In genomic region chr4:856468-856901, GRCh38 we compare ENCODE assay signal across 13 cellular contexts. TPM values are rescaled to one million over a fixed set of nuclear protein-coding genes. Genes with fewer than 3 reads are reported as not detected.
DNase-seq lines count a peak whose midpoint lies in the region; ATAC-seq and TF ChIP-seq lines count a peak whose summit lies in the region.
"Had no signal": no experiment of that assay in that cellular context is flagged by ENCODE, and none has a peak within 500 bp of the region (broad histone marks: within the 10 kb centered on the region; RNA-seq: fewer than 3 reads in every experiment).

No MANE protein-coding gene starts in this region.

- H3K27ac Mint-ChIP-seq in activated CD4-positive, alpha-beta T cell treated with anti-CD3 and anti-CD28 coated beads for 36 hours = peak overlapping the region; percentile 82
- H3K27ac Mint-ChIP-seq in activated T-cell treated with anti-CD3 and anti-CD28 coated beads, Interleukin-2, amount 50 U/mL, for 72 hours = peak overlapping the region; percentile 83
- peak overlapping the region in 8 of 9 donors; percentile 14 to 88 (median 76) for H3K27ac Mint-ChIP-seq in naive thymus-derived CD4-positive, alpha-beta T cell
- H3K27ac Mint-ChIP-seq: nephron had no signal

- peaks cover 4% of the 10 kb centered on the region for H3K9me3 Mint-ChIP-seq in activated CD4-positive, alpha-beta T cell treated with anti-CD3 and anti-CD28 coated beads for 36 hours (ENCODE audit: low read depth)
- H3K9me3 Mint-ChIP-seq in activated T-cell treated with anti-CD3 and anti-CD28 coated beads, Interleukin-2, amount 50 U/mL, for 72 hours = peaks cover 5 to 8% of the 10 kb centered on the region in 2 donors
- H3K9me3 Mint-ChIP-seq in naive thymus-derived CD4-positive, alpha-beta T cell = peaks cover 0 to 15% (median 3%) of the 10 kb centered on the region in 11 donors
- H3K9me3 Mint-ChIP-seq: nephron had no signal

- ATAC-seq in activated CD4-positive, alpha-beta T cell treated with anti-CD3 and anti-CD28 coated beads for 36 hours = peak; percentile 26
- ATAC-seq in DND-41 (ENCODE audit: insufficient read depth, low read depth) = no peak; the same call in 1 of the 3 replicates
- peak in 1 of 2 donors; percentile 44 for ATAC-seq in activated T-cell treated with anti-CD3 and anti-CD28 coated beads, Interleukin-2, amount 50 U/mL, for 72 hours (replicated peaks in 1 of 2)
- ATAC-seq in naive thymus-derived CD4-positive, alpha-beta T cell = no peak

- CTCF ChIA-PET in activated CD4-positive, alpha-beta T cell treated with anti-CD3 and anti-CD28 coated beads for 36 hours (lab: Charles Lee) = no interaction called here
- CTCF ChIA-PET in naive thymus-derived CD4-positive, alpha-beta T cell (lab: Charles Lee) = no interaction called here

- H3K36me3 ChIP-seq in DND-41 (ENCODE audit: insufficient read depth, low read length) = peaks cover 70% of the 10 kb centered on the region
- H3K36me3 ChIP-seq in naive thymus-derived CD4-positive, alpha-beta T cell (ENCODE audit: control insufficient read depth in 2 of 3, insufficient read depth in 3 of 3, low read length in 3 of 3) = peaks cover under 1 to 52% (median 14%) of the 10 kb centered on the region in 3 experiments
- H3K36me3 ChIP-seq: MG63 had no signal

- H3K4me1 Mint-ChIP-seq in activated CD4-positive, alpha-beta T cell treated with anti-CD3 and anti-CD28 coated beads for 36 hours = peaks cover 9% of the 10 kb centered on the region
- H3K4me1 Mint-ChIP-seq in activated T-cell treated with anti-CD3 and anti-CD28 coated beads, Interleukin-2, amount 50 U/mL, for 72 hours (ENCODE audit: low read depth) = peaks cover 9% of the 10 kb centered on the region
- H3K4me1 Mint-ChIP-seq in naive thymus-derived CD4-positive, alpha-beta T cell = peaks cover 0 to 21% (median 8%) of the 10 kb centered on the region in 7 donors
- H3K4me1 Mint-ChIP-seq: brain had no signal

- POLR2A ChIA-PET in activated CD4-positive, alpha-beta T cell treated with anti-CD3 and anti-CD28 coated beads for 36 hours (lab: Charles Lee) = interaction anchor here (0.6 kb wide), 2 partner anchors 62 to 275 kb away, joined by 3 read pairs; no protein-coding TSS in a partner anchor
- POLR2A ChIA-PET in naive thymus-derived CD4-positive, alpha-beta T cell (lab: Charles Lee) = interaction anchor here (0.6 kb wide), 1 partner anchor 65 kb away, joined by 3 read pairs; no protein-coding TSS in a partner anchor

- peaks cover 38% of the 10 kb centered on the region for H3K9me3 ChIP-seq in DND-41 (ENCODE audit: insufficient read depth, low read length, severe bottlenecking)
- peaks cover 0 to 6% (median 4%) of the 10 kb centered on the region in 3 experiments for H3K9me3 ChIP-seq in naive thymus-derived CD4-positive, alpha-beta T cell (ENCODE audit: control insufficient read depth in 2 of 3, low read length in 3 of 3)
- H3K9me3 ChIP-seq: MG63, upper lobe of left lung had no signal

- peaks cover 39% of the 10 kb centered on the region for H3K36me3 Mint-ChIP-seq in activated CD4-positive, alpha-beta T cell treated with anti-CD3 and anti-CD28 coated beads for 36 hours (ENCODE audit: low read depth)
- H3K36me3 Mint-ChIP-seq in activated T-cell treated with anti-CD3 and anti-CD28 coated beads, Interleukin-2, amount 50 U/mL, for 72 hours (ENCODE audit: insufficient read depth in 2 of 2) = peaks cover 22 to 40% of the 10 kb centered on the region in 2 donors
- peaks cover 31 to 51% (median 36%) of the 10 kb centered on the region in 5 donors for H3K36me3 Mint-ChIP-seq in naive thymus-derived CD4-positive, alpha-beta T cell

- no peak overlapping the region for H3K9ac ChIP-seq in DND-41 (ENCODE audit: low read depth, low read length)

- no peaks in the 10 kb centered on the region for H3K27me3 Mint-ChIP-seq in activated CD4-positive, alpha-beta T cell treated with anti-CD3 and anti-CD28 coated beads for 36 hours
- H3K27me3 Mint-ChIP-seq in activated T-cell treated with anti-CD3 and anti-CD28 coated beads, Interleukin-2, amount 50 U/mL, for 72 hours (ENCODE audit: low read depth) = no peaks in the 10 kb centered on the region
- H3K27me3 Mint-ChIP-seq in naive thymus-derived CD4-positive, alpha-beta T cell = no peaks in the 10 kb centered on the region

- no peak for TF ChIP-seq CTCF in DND-41 (IDR thresholded peaks at IDR 0.05; ENCODE audit: borderline replicate concordance, extremely low read depth, low read length, poor library complexity, severe bottlenecking)

- no peaks in the 10 kb centered on the region for H4K20me1 ChIP-seq in DND-41 (ENCODE audit: insufficient read depth, low read length)

- no peak overlapping the region for H3K4me2 ChIP-seq in DND-41 (ENCODE audit: insufficient read depth, low read length)

- H3K27ac ChIP-seq in DND-41 (ENCODE audit: low read length) = peak overlapping the region; percentile 63; the same call in 1 of the 2 replicates
- H3K27ac ChIP-seq in naive thymus-derived CD4-positive, alpha-beta T cell (ENCODE audit: low read depth, low read length) = no peak overlapping the region
- no peak overlapping the region for H3K27ac ChIP-seq in substantia nigra (ENCODE audit: low read depth, low read length, poor library complexity, severe bottlenecking)
- H3K27ac ChIP-seq: upper lobe of left lung had no signal

- H3K79me2 ChIP-seq in DND-41 (ENCODE audit: insufficient read depth, low read length) = no peaks in the 10 kb centered on the region

- DNase-seq in activated CD4-positive, alpha-beta T cell treated with anti-CD3 and anti-CD28 coated beads for 36 hours = no peak
- DNase-seq in activated CD4-positive, alpha-beta T cell treated with anti-CD3 and anti-CD28 coated beads, Interleukin-2, amount 50 U/mL, for 4 hours = no peak
- DNase-seq in DND-41 = peak; percentile 20
- DNase-seq in activated T-cell treated with anti-CD3 and anti-CD28 coated beads, Interleukin-2, amount 50 U/mL, for 72 hours = no peak
- no peak for DNase-seq in naive thymus-derived CD4-positive, alpha-beta T cell
- no peak for DNase-seq in retina
- no peak for DNase-seq in SW 1271 (lab: John Stamatoyannopoulos, UW)
- no peak for DNase-seq in substantia nigra (lab: John Stamatoyannopoulos, UW)
- DNase-seq: MG63, NCI-H2029, upper lobe of left lung had no signal

- no peaks in the 10 kb centered on the region for H3K4me1 ChIP-seq in DND-41 (ENCODE audit: insufficient read depth, low read length)
- no peaks in the 10 kb centered on the region for H3K4me1 ChIP-seq in naive thymus-derived CD4-positive, alpha-beta T cell (ENCODE audit: control insufficient read depth in 2 of 2, insufficient read depth in 2 of 2, low read length in 2 of 2)
- H3K4me1 ChIP-seq: upper lobe of left lung had no signal

- no peaks in the 10 kb centered on the region for H3K27me3 ChIP-seq in DND-41 (ENCODE audit: insufficient read depth, low read length, poor library complexity)
- H3K27me3 ChIP-seq in naive thymus-derived CD4-positive, alpha-beta T cell (ENCODE audit: control insufficient read depth in 2 of 2, insufficient read depth in 2 of 2, low read length in 2 of 2) = no peaks in the 10 kb centered on the region
- H3K27me3 ChIP-seq: MG63, upper lobe of left lung had no signal

- H2AFZ ChIP-seq in DND-41 (ENCODE audit: low read depth, low read length) = no peak overlapping the region

- no peak overlapping the region for H3K4me3 ChIP-seq in DND-41 (ENCODE audit: low read depth in 1 of 2, low read length in 2 of 2)
- H3K4me3 ChIP-seq in naive thymus-derived CD4-positive, alpha-beta T cell (ENCODE audit: low read length) = no peak overlapping the region
- H3K4me3 ChIP-seq: MG63, upper lobe of left lung had no signal

- intact Hi-C loops in activated CD4-positive, alpha-beta T cell treated with anti-CD3 and anti-CD28 coated beads for 36 hours (cut with DNase I, micrococcal nuclease) = no loop called here
- intact Hi-C loops in naive thymus-derived CD4-positive, alpha-beta T cell (cut with micrococcal nuclease) = no loop called here

- peak overlapping the region; percentile 33 for H3K4me3 Mint-ChIP-seq in activated CD4-positive, alpha-beta T cell treated with anti-CD3 and anti-CD28 coated beads for 36 hours
- no peak overlapping the region for H3K4me3 Mint-ChIP-seq in activated T-cell treated with anti-CD3 and anti-CD28 coated beads, Interleukin-2, amount 50 U/mL, for 72 hours
- H3K4me3 Mint-ChIP-seq in naive thymus-derived CD4-positive, alpha-beta T cell = no peak overlapping the region
- H3K4me3 Mint-ChIP-seq: brain, nephron had no signal

RNA-seq across cellular contexts. Expression of gene CPLX1, which starts 30.6 kb away (rescaled TPM):
- total RNA-seq in activated CD4-positive, alpha-beta T cell treated with anti-CD3 and anti-CD28 coated beads for 36 hours = under 1 TPM; 0.28 to 0.50 TPM
- total RNA-seq in activated T-cell treated with anti-CD3 and anti-CD28 coated beads, Interleukin-2, amount 50 U/mL, for 72 hours = 1 to 10 TPM; 1.3 to 1.9 TPM
- 1 to 10 TPM in 2 of 5 experiments, under 1 TPM in 2, not detected in 1; 0.22 to 1.9 (median 1.1) TPM for total RNA-seq in naive thymus-derived CD4-positive, alpha-beta T cell
- under 1 TPM; 0.17 to 0.35 TPM for polyA plus RNA-seq in naive thymus-derived CD4-positive, alpha-beta T cell
